ENCODE assay signal across 8 cellular contexts in the genomic region with DNA sequence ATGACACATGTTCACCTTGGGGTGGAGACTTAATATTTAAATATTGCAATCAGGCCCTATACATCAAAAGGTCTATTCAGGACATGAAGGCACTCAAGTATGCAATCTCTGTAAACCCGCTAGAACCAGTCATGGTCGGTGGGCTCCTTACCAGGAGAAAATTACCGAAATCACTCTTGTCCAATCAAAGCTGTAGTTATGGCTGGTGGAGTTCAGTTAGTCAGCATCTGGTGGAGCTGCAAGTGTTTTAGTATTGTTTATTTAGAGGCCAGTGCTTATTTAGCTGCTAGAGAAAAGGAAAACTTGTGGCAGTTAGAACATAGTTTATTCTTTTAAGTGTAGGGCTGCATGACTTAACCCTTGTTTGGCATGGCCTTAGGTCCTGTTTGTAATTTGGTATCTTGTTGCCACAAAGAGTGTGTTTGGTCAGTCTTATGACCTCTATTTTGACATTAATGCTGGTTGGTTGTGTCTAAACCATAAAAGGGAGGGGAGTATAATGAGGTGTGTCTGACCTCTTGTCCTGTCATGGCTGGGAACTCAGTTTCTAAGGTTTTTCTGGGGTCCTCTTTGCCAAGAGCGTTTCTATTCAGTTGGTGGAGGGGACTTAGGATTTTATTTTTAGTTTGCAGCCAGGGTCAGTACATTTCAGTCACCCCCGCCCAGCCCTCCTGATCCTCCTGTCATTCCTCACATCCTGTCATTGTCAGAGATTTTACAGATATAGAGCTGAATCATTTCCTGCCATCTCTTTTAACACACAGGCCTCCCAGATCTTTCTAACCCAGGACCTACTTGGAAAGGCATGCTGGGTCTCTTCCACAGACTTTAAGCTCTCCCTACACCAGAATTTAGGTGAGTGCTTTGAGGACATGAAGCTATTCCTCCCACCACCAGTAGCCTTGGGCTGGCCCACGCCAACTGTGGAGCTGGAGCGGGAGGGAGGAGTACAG.
DNase-seq lines count a peak whose midpoint lies in the region; ATAC-seq and TF ChIP-seq lines count a peak whose summit lies in the region.

No MANE protein-coding gene starts in this region.

- H3K27ac ChIP-seq in adrenal gland (peak overlapping the region in 3 of 5 donors; percentile 15 to 82 (median 58)), mesodermal cell (ENCODE audit: low read depth, low read length, severe bottlenecking) (peak overlapping the region; percentile 94)

- WGBS in adrenal gland, 4 donors: 52 to 65% (median 58%) methylated on average over 7 of the region's 7 CpGs
- WGBS in mesodermal cell (ENCODE audit: insufficient coverage in 2 of 2), 2 experiments: 74 to 78% methylated on average over 4 of the region's 7 CpGs

- peak; percentile 59 for DNase-seq in GM03348 (ENCODE audit: low spot score)
- peak; percentile 63 for DNase-seq in HS-5 (ENCODE audit: low read depth)
- DNase-seq in adrenal gland: peak in 3 of 7 donors; percentile 27 to 49 (median 27)
- DNase-seq in omental fat pad (ENCODE audit: low spot score): no peak
- no peak for DNase-seq in HuH-7.5 (ENCODE audit: low spot score)
- no peak for DNase-seq in left colon

- H3K4me3 ChIP-seq in adrenal gland (no peak overlapping the region), mesodermal cell (ENCODE audit: extremely low read depth, insufficient read depth, low read length, poor library complexity, severe bottlenecking) (no peak overlapping the region)

- H3K4me1 ChIP-seq in adrenal gland (replicated peaks in 1 of 2) (peaks cover 10 to 16% of the 10 kb centered on the region in 2 donors), mesodermal cell (ENCODE audit: control insufficient read depth, insufficient read depth, low read length, poor library complexity, severe bottlenecking) (peaks cover 69% of the 10 kb centered on the region)

- TF ChIP-seq CTCF in adrenal gland (IDR thresholded peaks at IDR 0.05) (no peak), omental fat pad (IDR thresholded peaks at IDR 0.05) (no peak)

- ATAC-seq in omental fat pad (ENCODE audit: low FRiP score) (no peak), HG03108 (IDR thresholded peaks at IDR 0.05; ENCODE audit: unreplicated experiment) (no peak), left colon (no peak)

- no peak for TF ChIP-seq POLR2A in adrenal gland (IDR thresholded peaks at IDR 0.05)

- H3K36me3 ChIP-seq in adrenal gland (replicated peaks in 1 of 2) (no peaks in the 10 kb centered on the region), mesodermal cell (ENCODE audit: control insufficient read depth, insufficient read depth, low read length) (peaks cover 34% of the 10 kb centered on the region)

- H3K9me3 ChIP-seq in adrenal gland (replicated peaks in 1 of 3) (no peaks in the 10 kb centered on the region), mesodermal cell (ENCODE audit: control insufficient read depth, low read length) (no peaks in the 10 kb centered on the region)

- H3K27me3 ChIP-seq in adrenal gland: no peaks in the 10 kb centered on the region

- intact Hi-C loops in adrenal gland (cut with DNase I) (no loop called here), left colon (cut with DNase I, micrococcal nuclease) (no loop called here)

Comparison
In these comparisons a context has a peak if more than half of its experiments do, and no peak if none do; other contexts are left out.
1. DNase-seq: peak in GM03348 (single experiment) and HS-5 (single experiment); none in omental fat pad (single experiment), HuH-7.5 (single experiment) and left colon (0 of 2).